8 cellular contexts compared by ENCODE assay signal in the genomic region with DNA sequence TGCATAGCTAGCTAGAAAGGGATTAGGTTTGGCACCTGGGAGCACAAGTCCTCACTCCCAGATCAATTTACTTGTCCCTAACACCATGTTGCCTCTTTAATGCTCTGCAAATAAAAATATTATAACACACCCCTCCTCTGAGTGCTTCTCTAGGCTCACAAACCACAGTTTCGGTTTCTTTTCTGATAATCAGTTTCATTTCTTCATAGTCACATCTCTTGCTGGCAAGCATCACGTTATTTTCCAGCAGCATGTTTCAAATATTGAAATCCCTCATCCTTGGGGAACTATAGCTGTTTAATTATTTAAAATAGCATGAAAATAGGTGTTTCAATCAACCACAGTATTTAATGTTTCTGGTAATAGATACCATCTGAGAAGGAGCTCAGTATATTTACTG.
DNase-seq lines count a peak whose midpoint lies in the region; ATAC-seq, FAIRE-seq and TF ChIP-seq lines count a peak whose summit lies in the region.

No MANE protein-coding gene starts in this region.

- no peaks in the 10 kb centered on the region for H3K9me3 Mint-ChIP-seq in stimulated activated naive CD8-positive, alpha-beta T cell treated with anti-CD3 and anti-CD28 coated beads, Interleukin-15, Interleukin-2, amounts not matched to agents 100 ng/mL and 50 ng/mL, for 24 hours

- no peak overlapping the region for H3K4me3 ChIP-seq in KMS-11 (IDR thresholded peaks at IDR 0.05; ENCODE audit: insufficient read depth, low read depth, low read length)
- no peak overlapping the region for H3K4me3 ChIP-seq in choroid plexus epithelial cell (ENCODE audit: low read depth, low read length)

- no peak overlapping the region; the same call in 1 of the 2 replicates for H3K9ac ChIP-seq in KMS-11

- H4K20me1 ChIP-seq in KMS-11 (ENCODE audit: insufficient read depth): no peaks in the 10 kb centered on the region

- ATAC-seq in GM21528 (IDR thresholded peaks at IDR 0.05; ENCODE audit: low FRiP score, unreplicated experiment): peak; percentile 71

- no peak overlapping the region for H2AFZ ChIP-seq in KMS-11 (ENCODE audit: low read depth)

- DNase-seq in GM18507 (ENCODE audit: extremely low spot score, insufficient read length, low read depth) (no peak), choroid plexus epithelial cell (ENCODE audit: low read depth) (peak; percentile 50), GF-D8 (lab: John Stamatoyannopoulos, UW) (no peak), KBM-7 (no peak), HK-2 (ENCODE audit: unreplicated experiment) (no peak)

- H3K4me2 ChIP-seq in KMS-11: peak overlapping the region; percentile 79

- in situ Hi-C loops in KBM-7 (cut with MboI; ENCODE audit: low pct_unique_long_range_greater_than_20kb, low sequenced_read_pairs): no loop called here

- TF ChIP-seq CTCF in KMS-11 (conservative IDR thresholded peaks at IDR 0.05; ENCODE audit: low read depth, low read length): no peak
- TF ChIP-seq CTCF in choroid plexus epithelial cell (conservative IDR thresholded peaks at IDR 0.05; ENCODE audit: low read depth, low read length): no peak

- no peaks in the 10 kb centered on the region for H3K27me3 ChIP-seq in KMS-11 (ENCODE audit: insufficient read depth, low read depth)

- peak; percentile 93 for FAIRE-seq in GM18507 (lab: Jason Lieb, UNC)

- no peaks in the 10 kb centered on the region for H3K79me2 ChIP-seq in KMS-11 (ENCODE audit: insufficient read depth, low read depth)

- H3K27me3 Mint-ChIP-seq in stimulated activated naive CD8-positive, alpha-beta T cell treated with anti-CD3 and anti-CD28 coated beads, Interleukin-15, Interleukin-2, amounts not matched to agents 100 ng/mL and 50 ng/mL, for 24 hours: no peaks in the 10 kb centered on the region

- H3K27ac ChIP-seq in KMS-11: peak overlapping the region; percentile 61

- peaks cover 4% of the 10 kb centered on the region for H3K36me3 Mint-ChIP-seq in stimulated activated naive CD8-positive, alpha-beta T cell treated with anti-CD3 and anti-CD28 coated beads, Interleukin-15, Interleukin-2, amounts not matched to agents 100 ng/mL and 50 ng/mL, for 24 hours (ENCODE audit: low read depth)

- H3K4me1 Mint-ChIP-seq in stimulated activated naive CD8-positive, alpha-beta T cell treated with anti-CD3 and anti-CD28 coated beads, Interleukin-15, Interleukin-2, amounts not matched to agents 100 ng/mL and 50 ng/mL, for 24 hours (ENCODE audit: low read depth): no peaks in the 10 kb centered on the region

- peak overlapping the region; percentile 54 for H3K4me3 Mint-ChIP-seq in stimulated activated naive CD8-positive, alpha-beta T cell treated with anti-CD3 and anti-CD28 coated beads, Interleukin-15, Interleukin-2, amounts not matched to agents 100 ng/mL and 50 ng/mL, for 24 hours

- H3K36me3 ChIP-seq in KMS-11 (ENCODE audit: insufficient read depth): no peaks in the 10 kb centered on the region

- H3K27ac Mint-ChIP-seq in stimulated activated naive CD8-positive, alpha-beta T cell treated with anti-CD3 and anti-CD28 coated beads, Interleukin-15, Interleukin-2, amounts not matched to agents 100 ng/mL and 50 ng/mL, for 24 hours: peak overlapping the region; percentile 84

- H3K4me1 ChIP-seq in KMS-11 (ENCODE audit: low read depth, poor library complexity, severe bottlenecking): peaks cover 85% of the 10 kb centered on the region
